In genomic region chr10:79132681-79133381, GRCh38 we compare ENCODE assay signal across 15 cellular contexts.
DNase-seq lines count a peak whose midpoint lies in the region; ATAC-seq and TF ChIP-seq lines count a peak whose summit lies in the region.
"Had no signal": no experiment of that assay in that cellular context is flagged by ENCODE, and none has a peak within 500 bp of the region (broad histone marks: within the 10 kb centered on the region; RNA-seq: fewer than 3 reads in every experiment).

No MANE protein-coding gene starts in this region.

- peak; percentile 83 for DNase-seq in SIG-M5 treated with dmso at 0.1 percent for 504 hours (lab: John Stamatoyannopoulos, UW; ENCODE audit: unreplicated experiment)
- no peak for DNase-seq in SIG-M5 (lab: John Stamatoyannopoulos, UW)
- DNase-seq in RWPE1 (ENCODE audit: low spot score) = no peak
- DNase-seq in hepatocyte (ENCODE audit: low spot score) = no peak
- DNase-seq in stomach = no peak
- DNase-seq in activated T-cell treated with anti-CD3 and anti-CD28 coated beads, Interleukin-2, amount 50 U/mL, for 24 hours = no peak
- DNase-seq: activated CD4-positive, alpha-beta T cell treated with anti-CD3 and anti-CD28 coated beads, Interleukin-2, amount 10 ng/mL, durations not matched to agents 24 days and 14 days; mucosa of descending colon; NCI-H2029 treated with DMSO at 0.1 percent for 48 hours had no signal

- H3K4me2 ChIP-seq in hepatocyte = no peak overlapping the region

- H3K9me3 Mint-ChIP-seq in activated T-cell treated with anti-CD3 and anti-CD28 coated beads, Interleukin-2, amount 50 U/mL, for 24 hours = no peaks in the 10 kb centered on the region
- H3K9me3 Mint-ChIP-seq: activated CD4-positive, alpha-beta T cell treated with anti-CD3 and anti-CD28 coated beads, Interleukin-2, amount 10 ng/mL, durations not matched to agents 24 days and 14 days; dendritic cell treated with granulocyte-macrophage colony-stimulating factor and Interleukin-4, amounts not matched to agents 40 ng/mL and 50 ng/mL, for 4 days; stimulated activated memory B cell treated with anti-CD40 and anti-IgM and Interleukin-4, amounts not matched to agents 10 μg/mL and 1 μg/mL and 100 μg/mL, for 72 hours had no signal

- H3K79me2 ChIP-seq in hepatocyte = peaks cover 100% of the 10 kb centered on the region

- intact Hi-C loops in stomach (cut with DNase I; ENCODE audit: low total_unique reads) = loop anchor here (10.0 kb wide), 1 partner anchor 58 kb away; no protein-coding TSS in a partner anchor

- H3K4me3 Mint-ChIP-seq in activated T-cell treated with anti-CD3 and anti-CD28 coated beads, Interleukin-2, amount 50 U/mL, for 24 hours = no peak overlapping the region
- H3K4me3 Mint-ChIP-seq: activated CD4-positive, alpha-beta T cell treated with anti-CD3 and anti-CD28 coated beads, Interleukin-2, amount 10 ng/mL, durations not matched to agents 24 days and 14 days; activated naive CD8-positive, alpha-beta T cell; dendritic cell treated with granulocyte-macrophage colony-stimulating factor and Interleukin-4, amounts not matched to agents 40 ng/mL and 50 ng/mL, for 4 days; stimulated activated memory B cell treated with anti-CD40 and anti-IgM and Interleukin-4, amounts not matched to agents 10 μg/mL and 1 μg/mL and 100 μg/mL, for 72 hours had no signal

- CTCF ChIA-PET in RWPE1 (lab: Yijun Ruan, JAX) = interaction anchor here (0.7 to 0.8 kb wide), 2 partner anchors 74 to 338 kb away, joined by 3 to 4 read pairs; no protein-coding TSS in a partner anchor

- no peak for ATAC-seq in HG02763 (IDR thresholded peaks at IDR 0.05; ENCODE audit: unreplicated experiment)
- no peak for ATAC-seq in GM19463 (IDR thresholded peaks at IDR 0.05; ENCODE audit: unreplicated experiment)
- ATAC-seq: mucosa of descending colon; stimulated activated memory B cell treated with anti-CD40 and anti-IgM and Interleukin-4, amounts not matched to agents 10 μg/mL and 1 μg/mL and 100 μg/mL, for 72 hours had no signal

- H3K36me3 Mint-ChIP-seq in activated T-cell treated with anti-CD3 and anti-CD28 coated beads, Interleukin-2, amount 50 U/mL, for 24 hours (ENCODE audit: low read depth) = no peaks in the 10 kb centered on the region
- H3K36me3 Mint-ChIP-seq: activated naive CD8-positive, alpha-beta T cell; stimulated activated memory B cell treated with anti-CD40 and anti-IgM and Interleukin-4, amounts not matched to agents 10 μg/mL and 1 μg/mL and 100 μg/mL, for 72 hours had no signal

- no peaks in the 10 kb centered on the region for H3K9me2 ChIP-seq in hepatocyte (replicated peaks; ENCODE audit: insufficient read depth)

- 51% methylated on average over 7 of the region's 7 CpGs for WGBS in hepatocyte (ENCODE audit: low lambda C conversion rate, missing lambda C conversion rate)
- WGBS in stomach, 5 donors = 65 to 77% (median 72%) methylated on average over 7 of the region's 7 CpGs

- H2AFZ ChIP-seq in hepatocyte = no peak overlapping the region

- H3K27me3 Mint-ChIP-seq in activated T-cell treated with anti-CD3 and anti-CD28 coated beads, Interleukin-2, amount 50 U/mL, for 24 hours = no peaks in the 10 kb centered on the region
- H3K27me3 Mint-ChIP-seq: activated CD4-positive, alpha-beta T cell treated with anti-CD3 and anti-CD28 coated beads, Interleukin-2, amount 10 ng/mL, durations not matched to agents 24 days and 14 days; activated naive CD8-positive, alpha-beta T cell; dendritic cell treated with granulocyte-macrophage colony-stimulating factor and Interleukin-4, amounts not matched to agents 40 ng/mL and 50 ng/mL, for 4 days had no signal

- no peak for TF ChIP-seq POLR2A in stomach (IDR thresholded peaks at IDR 0.05)

- H3K9me3 ChIP-seq in hepatocyte (ENCODE audit: low read depth) (no peaks in the 10 kb centered on the region), stomach (no peaks in the 10 kb centered on the region)
- H3K9me3 ChIP-seq: mucosa of descending colon had no signal

- H3K27ac Mint-ChIP-seq in activated T-cell treated with anti-CD3 and anti-CD28 coated beads, Interleukin-2, amount 50 U/mL, for 24 hours = no peak overlapping the region
- H3K27ac Mint-ChIP-seq: activated CD4-positive, alpha-beta T cell treated with anti-CD3 and anti-CD28 coated beads, Interleukin-2, amount 10 ng/mL, durations not matched to agents 24 days and 14 days; activated naive CD8-positive, alpha-beta T cell; dendritic cell treated with granulocyte-macrophage colony-stimulating factor and Interleukin-4, amounts not matched to agents 40 ng/mL and 50 ng/mL, for 4 days; stimulated activated memory B cell treated with anti-CD40 and anti-IgM and Interleukin-4, amounts not matched to agents 10 μg/mL and 1 μg/mL and 100 μg/mL, for 72 hours had no signal

- TF ChIP-seq CTCF in RWPE1 (conservative IDR thresholded peaks at IDR 0.05; ENCODE audit: low read depth) (no peak), hepatocyte (IDR thresholded peaks at IDR 0.05; ENCODE audit: poor library complexity) (no peak), stomach (IDR thresholded peaks at IDR 0.05) (no peak)

- peaks cover 25% of the 10 kb centered on the region for H3K4me1 Mint-ChIP-seq in activated T-cell treated with anti-CD3 and anti-CD28 coated beads, Interleukin-2, amount 50 U/mL, for 24 hours (ENCODE audit: low read depth)

- H3K36me3 ChIP-seq in hepatocyte (replicated peaks; ENCODE audit: insufficient read depth, low read depth) (no peaks in the 10 kb centered on the region), stomach (peaks cover 3 to 38% (median 22%) of the 10 kb centered on the region in 4 donors)

- H4K20me1 ChIP-seq in hepatocyte (ENCODE audit: insufficient read depth, poor library complexity, severe bottlenecking) = peaks cover 84% of the 10 kb centered on the region

- POLR2A ChIA-PET in RWPE1 (lab: Yijun Ruan, JAX; ENCODE audit: low non-redundant PET) = no interaction called here

- TF ChIP-seq EP300 in stomach (IDR thresholded peaks at IDR 0.05) = no peak

- peak overlapping the region; percentile 38 for H3K27ac ChIP-seq in RWPE1
- H3K27ac ChIP-seq in hepatocyte = peak overlapping the region; percentile 40
- peak overlapping the region in 3 of 5 donors; percentile 7 to 50 (median 9) for H3K27ac ChIP-seq in stomach
- H3K27ac ChIP-seq: 22Rv1 had no signal

- no peaks in the 10 kb centered on the region for H3K27me3 ChIP-seq in hepatocyte
- no peaks in the 10 kb centered on the region for H3K27me3 ChIP-seq in stomach

- H3K4me1 ChIP-seq in hepatocyte (ENCODE audit: insufficient read depth) (peaks cover 62% of the 10 kb centered on the region), stomach (peaks cover 64 to 100% (median 82%) of the 10 kb centered on the region in 4 donors)

- H3K4me3 ChIP-seq in hepatocyte (no peak overlapping the region), stomach (no peak overlapping the region)
- H3K4me3 ChIP-seq: mucosa of descending colon had no signal
